Comparison of ENCODE assay signal across 10 cellular contexts in genomic region chr14:97306785-97307246, GRCh38.
DNase-seq lines count a peak whose midpoint lies in the region; ATAC-seq and TF ChIP-seq lines count a peak whose summit lies in the region.
"Had no signal": no experiment of that assay in that cellular context is flagged by ENCODE, and none has a peak within 500 bp of the region (broad histone marks: within the 10 kb centered on the region; RNA-seq: fewer than 3 reads in every experiment).

No MANE protein-coding gene starts in this region.

- H3K27ac Mint-ChIP-seq in effector memory CD8-positive, alpha-beta T cell: peak overlapping the region; percentile 72 to 80
- no peak overlapping the region for H3K27ac Mint-ChIP-seq in glutamatergic neuron (ENCODE audit: unreplicated experiment)

- in situ Hi-C loops in GM13976 (cut with MboI; ENCODE audit: low sequenced_read_pairs, unreplicated experiment): no loop called here

- DNase-seq in GM13976 (ENCODE audit: low spot score) (peak; percentile 10), M059J (ENCODE audit: low read depth) (peak; percentile 5), COLO668 (lab: John Stamatoyannopoulos, UW; ENCODE audit: unreplicated experiment) (no peak), cortex of kidney (lab: John Stamatoyannopoulos, UW) (no peak), erythroblast (lab: John Stamatoyannopoulos, UW) (no peak), glutamatergic neuron (no peak)
- no peak for DNase-seq in effector memory CD8-positive, alpha-beta T cell
- DNase-seq: NCI-H526; stimulated activated naive CD4-positive, alpha-beta T cell treated with Interleukin-2 at 50 U/mL for 16 hours had no signal

- H3K4me1 Mint-ChIP-seq in effector memory CD8-positive, alpha-beta T cell (ENCODE audit: low read depth in 2 of 2): peaks cover 13 to 18% of the 10 kb centered on the region in 2 donors
- H3K4me1 Mint-ChIP-seq in glutamatergic neuron (ENCODE audit: low read depth, unreplicated experiment): no peaks in the 10 kb centered on the region

- no peak overlapping the region for H3K4me3 Mint-ChIP-seq in effector memory CD8-positive, alpha-beta T cell
- H3K4me3 Mint-ChIP-seq in glutamatergic neuron (ENCODE audit: unreplicated experiment): no peak overlapping the region

- H3K36me3 Mint-ChIP-seq in effector memory CD8-positive, alpha-beta T cell (ENCODE audit: insufficient read depth): no peaks in the 10 kb centered on the region
- H3K36me3 Mint-ChIP-seq in glutamatergic neuron (ENCODE audit: unreplicated experiment): no peaks in the 10 kb centered on the region

- TF ChIP-seq POLR2A in erythroblast (IDR thresholded peaks at IDR 0.05; ENCODE audit: low read length): no peak

- no peaks in the 10 kb centered on the region for H3K9me3 Mint-ChIP-seq in effector memory CD8-positive, alpha-beta T cell
- H3K9me3 Mint-ChIP-seq in glutamatergic neuron (ENCODE audit: unreplicated experiment): no peaks in the 10 kb centered on the region

- no peak for TF ChIP-seq CTCF in GM13976 (IDR thresholded peaks at IDR 0.05; ENCODE audit: borderline replicate concordance, control extremely low read depth, extremely low read depth, insufficient read depth, missing control alignments)
- no peak for TF ChIP-seq CTCF in glutamatergic neuron (IDR thresholded peaks at IDR 0.05; ENCODE audit: partially characterized antibody, unreplicated experiment)

- H3K27me3 Mint-ChIP-seq in effector memory CD8-positive, alpha-beta T cell: no peaks in the 10 kb centered on the region
- H3K27me3 Mint-ChIP-seq in glutamatergic neuron (ENCODE audit: unreplicated experiment): peaks cover 2% of the 10 kb centered on the region

- peak; percentile 71 for ATAC-seq in GM21390 (IDR thresholded peaks at IDR 0.05; ENCODE audit: unreplicated experiment)
- no peak for ATAC-seq in effector memory CD8-positive, alpha-beta T cell (replicated peaks)

Comparison
In these comparisons a context has a peak if more than half of its experiments do, and no peak if none do; other contexts are left out.
1. DNase-seq: peak in GM13976 (single experiment) and M059J (single experiment); none in effector memory CD8-positive, alpha-beta T cell (0 of 3), COLO668 (single experiment), cortex of kidney (single experiment), erythroblast (0 of 2) and glutamatergic neuron (single experiment).